ENCODE assay signal across 1 cellular context in the genomic region with DNA sequence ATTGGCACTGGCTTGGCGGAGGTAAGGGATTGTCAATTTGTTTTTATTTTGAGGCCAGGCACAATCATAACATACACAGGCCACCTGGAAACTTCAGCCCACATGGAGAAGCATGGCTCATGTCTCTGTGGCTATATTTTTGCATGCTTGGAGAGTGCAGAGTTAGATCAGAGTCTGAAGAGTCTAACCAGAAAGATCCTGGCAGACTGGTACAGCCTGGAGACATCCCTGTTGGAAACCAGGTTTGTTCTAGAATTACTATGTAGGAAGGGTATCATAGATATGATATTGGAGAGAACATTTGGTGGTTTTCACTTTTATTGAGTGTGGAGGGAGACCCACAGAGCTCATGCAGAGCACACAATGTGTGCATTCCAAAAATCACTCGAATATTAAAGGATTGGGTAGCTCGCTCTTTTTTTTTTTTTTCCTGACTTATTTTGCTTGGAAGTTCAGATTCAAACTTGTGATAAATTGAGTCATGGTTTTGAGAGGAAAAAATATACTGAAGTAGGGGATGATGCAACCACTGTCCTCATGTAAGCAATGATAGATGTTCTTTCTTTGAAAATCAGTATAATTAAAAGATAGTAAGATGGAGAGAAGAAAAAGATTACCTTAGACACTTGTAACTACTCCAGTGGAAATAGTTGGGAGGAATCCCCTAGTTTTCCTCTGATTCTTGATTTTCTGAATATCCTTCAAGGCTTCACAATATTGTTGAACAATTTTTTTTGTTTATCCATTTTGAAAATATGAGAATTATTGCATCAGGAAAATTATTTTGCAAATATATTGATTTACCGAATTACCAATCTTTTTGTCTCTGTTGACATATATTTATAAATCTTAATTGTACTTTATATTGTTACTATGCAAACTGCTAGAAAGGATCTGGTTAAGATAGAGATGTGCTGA.
TF ChIP-seq lines count a peak whose summit lies in the region.

No MANE protein-coding gene starts in this region.

TF ChIP-seq in GM23338, 12 proteins besides CTCF, POLR2A, EP300 and RAD21 (continued from another document):
- TF ChIP-seq, protein P1, sequence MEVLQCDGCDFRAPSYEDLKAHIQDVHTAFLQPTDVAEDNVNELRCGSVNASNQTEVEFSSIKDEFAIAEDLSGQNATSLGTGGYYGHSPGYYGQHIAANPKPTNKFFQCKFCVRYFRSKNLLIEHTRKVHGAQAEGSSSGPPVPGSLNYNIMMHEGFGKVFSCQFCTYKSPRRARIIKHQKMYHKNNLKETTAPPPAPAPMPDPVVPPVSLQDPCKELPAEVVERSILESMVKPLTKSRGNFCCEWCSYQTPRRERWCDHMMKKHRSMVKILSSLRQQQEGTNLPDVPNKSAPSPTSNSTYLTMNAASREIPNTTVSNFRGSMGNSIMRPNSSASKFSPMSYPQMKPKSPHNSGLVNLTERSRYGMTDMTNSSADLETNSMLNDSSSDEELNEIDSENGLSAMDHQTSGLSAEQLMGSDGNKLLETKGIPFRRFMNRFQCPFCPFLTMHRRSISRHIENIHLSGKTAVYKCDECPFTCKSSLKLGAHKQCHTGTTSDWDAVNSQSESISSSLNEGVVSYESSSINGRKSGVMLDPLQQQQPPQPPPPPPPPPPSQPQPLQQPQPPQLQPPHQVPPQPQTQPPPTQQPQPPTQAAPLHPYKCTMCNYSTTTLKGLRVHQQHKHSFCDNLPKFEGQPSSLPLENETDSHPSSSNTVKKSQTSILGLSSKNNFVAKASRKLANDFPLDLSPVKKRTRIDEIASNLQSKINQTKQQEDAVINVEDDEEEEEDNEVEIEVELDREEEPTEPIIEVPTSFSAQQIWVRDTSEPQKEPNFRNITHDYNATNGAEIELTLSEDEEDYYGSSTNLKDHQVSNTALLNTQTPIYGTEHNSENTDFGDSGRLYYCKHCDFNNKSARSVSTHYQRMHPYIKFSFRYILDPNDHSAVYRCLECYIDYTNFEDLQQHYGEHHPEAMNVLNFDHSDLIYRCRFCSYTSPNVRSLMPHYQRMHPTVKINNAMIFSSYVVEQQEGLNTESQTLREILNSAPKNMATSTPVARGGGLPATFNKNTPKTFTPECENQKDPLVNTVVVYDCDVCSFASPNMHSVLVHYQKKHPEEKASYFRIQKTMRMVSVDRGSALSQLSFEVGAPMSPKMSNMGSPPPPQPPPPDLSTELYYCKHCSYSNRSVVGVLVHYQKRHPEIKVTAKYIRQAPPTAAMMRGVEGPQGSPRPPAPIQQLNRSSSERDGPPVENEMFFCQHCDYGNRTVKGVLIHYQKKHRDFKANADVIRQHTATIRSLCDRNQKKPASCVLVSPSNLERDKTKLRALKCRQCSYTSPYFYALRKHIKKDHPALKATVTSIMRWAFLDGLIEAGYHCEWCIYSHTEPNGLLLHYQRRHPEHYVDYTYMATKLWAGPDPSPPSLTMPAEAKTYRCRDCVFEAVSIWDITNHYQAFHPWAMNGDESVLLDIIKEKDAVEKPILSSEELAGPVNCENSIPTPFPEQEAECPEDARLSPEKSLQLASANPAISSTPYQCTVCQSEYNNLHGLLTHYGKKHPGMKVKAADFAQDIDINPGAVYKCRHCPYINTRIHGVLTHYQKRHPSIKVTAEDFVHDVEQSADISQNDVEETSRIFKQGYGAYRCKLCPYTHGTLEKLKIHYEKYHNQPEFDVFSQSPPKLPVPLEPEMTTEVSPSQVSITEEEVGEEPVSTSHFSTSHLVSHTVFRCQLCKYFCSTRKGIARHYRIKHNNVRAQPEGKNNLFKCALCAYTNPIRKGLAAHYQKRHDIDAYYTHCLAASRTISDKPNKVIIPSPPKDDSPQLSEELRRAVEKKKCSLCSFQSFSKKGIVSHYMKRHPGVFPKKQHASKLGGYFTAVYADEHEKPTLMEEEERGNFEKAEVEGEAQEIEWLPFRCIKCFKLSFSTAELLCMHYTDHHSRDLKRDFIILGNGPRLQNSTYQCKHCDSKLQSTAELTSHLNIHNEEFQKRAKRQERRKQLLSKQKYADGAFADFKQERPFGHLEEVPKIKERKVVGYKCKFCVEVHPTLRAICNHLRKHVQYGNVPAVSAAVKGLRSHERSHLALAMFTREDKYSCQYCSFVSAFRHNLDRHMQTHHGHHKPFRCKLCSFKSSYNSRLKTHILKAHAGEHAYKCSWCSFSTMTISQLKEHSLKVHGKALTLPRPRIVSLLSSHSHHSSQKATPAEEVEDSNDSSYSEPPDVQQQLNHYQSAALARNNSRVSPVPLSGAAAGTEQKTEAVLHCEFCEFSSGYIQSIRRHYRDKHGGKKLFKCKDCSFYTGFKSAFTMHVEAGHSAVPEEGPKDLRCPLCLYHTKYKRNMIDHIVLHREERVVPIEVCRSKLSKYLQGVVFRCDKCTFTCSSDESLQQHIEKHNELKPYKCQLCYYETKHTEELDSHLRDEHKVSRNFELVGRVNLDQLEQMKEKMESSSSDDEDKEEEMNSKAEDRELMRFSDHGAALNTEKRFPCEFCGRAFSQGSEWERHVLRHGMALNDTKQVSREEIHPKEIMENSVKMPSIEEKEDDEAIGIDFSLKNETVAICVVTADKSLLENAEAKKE (CRISPR knock-in tag; IDR thresholded peaks at IDR 0.05), result no peak
- TF ChIP-seq EZH2phosphoT487 (IDR thresholded peaks at IDR 0.05; ENCODE audit: unreplicated experiment), result no peak
- TF ChIP-seq, protein P2, sequence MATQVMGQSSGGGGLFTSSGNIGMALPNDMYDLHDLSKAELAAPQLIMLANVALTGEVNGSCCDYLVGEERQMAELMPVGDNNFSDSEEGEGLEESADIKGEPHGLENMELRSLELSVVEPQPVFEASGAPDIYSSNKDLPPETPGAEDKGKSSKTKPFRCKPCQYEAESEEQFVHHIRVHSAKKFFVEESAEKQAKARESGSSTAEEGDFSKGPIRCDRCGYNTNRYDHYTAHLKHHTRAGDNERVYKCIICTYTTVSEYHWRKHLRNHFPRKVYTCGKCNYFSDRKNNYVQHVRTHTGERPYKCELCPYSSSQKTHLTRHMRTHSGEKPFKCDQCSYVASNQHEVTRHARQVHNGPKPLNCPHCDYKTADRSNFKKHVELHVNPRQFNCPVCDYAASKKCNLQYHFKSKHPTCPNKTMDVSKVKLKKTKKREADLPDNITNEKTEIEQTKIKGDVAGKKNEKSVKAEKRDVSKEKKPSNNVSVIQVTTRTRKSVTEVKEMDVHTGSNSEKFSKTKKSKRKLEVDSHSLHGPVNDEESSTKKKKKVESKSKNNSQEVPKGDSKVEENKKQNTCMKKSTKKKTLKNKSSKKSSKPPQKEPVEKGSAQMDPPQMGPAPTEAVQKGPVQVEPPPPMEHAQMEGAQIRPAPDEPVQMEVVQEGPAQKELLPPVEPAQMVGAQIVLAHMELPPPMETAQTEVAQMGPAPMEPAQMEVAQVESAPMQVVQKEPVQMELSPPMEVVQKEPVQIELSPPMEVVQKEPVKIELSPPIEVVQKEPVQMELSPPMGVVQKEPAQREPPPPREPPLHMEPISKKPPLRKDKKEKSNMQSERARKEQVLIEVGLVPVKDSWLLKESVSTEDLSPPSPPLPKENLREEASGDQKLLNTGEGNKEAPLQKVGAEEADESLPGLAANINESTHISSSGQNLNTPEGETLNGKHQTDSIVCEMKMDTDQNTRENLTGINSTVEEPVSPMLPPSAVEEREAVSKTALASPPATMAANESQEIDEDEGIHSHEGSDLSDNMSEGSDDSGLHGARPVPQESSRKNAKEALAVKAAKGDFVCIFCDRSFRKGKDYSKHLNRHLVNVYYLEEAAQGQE (IDR thresholded peaks at IDR 0.05; ENCODE audit: unreplicated experiment), result no peak
TF ChIP-seq in GM23338: peak in this region for 0.
